ENCODE assay signal across 10 cellular contexts in genomic region chr7:100087055-100087750, GRCh38. TPM values are rescaled to one million over a fixed set of nuclear protein-coding genes. Genes with fewer than 3 reads are reported as not detected.
DNase-seq lines count a peak whose midpoint lies in the region; ATAC-seq, FAIRE-seq and TF ChIP-seq lines count a peak whose summit lies in the region.
"Had no signal": no experiment of that assay in that cellular context is flagged by ENCODE, and none has a peak within 500 bp of the region (broad histone marks: within the 10 kb centered on the region; RNA-seq: fewer than 3 reads in every experiment).

No MANE protein-coding gene starts in this region.

- peak overlapping the region; percentile 2 for H3K27ac Mint-ChIP-seq in activated naive CD4-positive, alpha-beta T cell treated with anti-CD3 and anti-CD28 coated beads for 36 hours
- peak overlapping the region in 1 of 2 donors; percentile 91 for H3K27ac Mint-ChIP-seq in activated naive CD4-positive, alpha-beta T cell treated with anti-CD3 and anti-CD28 coated beads, Interleukin-2, amount 50 U/mL, for 72 hours
- H3K27ac Mint-ChIP-seq in activated T-helper 1 cell treated with anti-CD3 and anti-CD28 coated beads, Interleukin-12 subunit alpha, Interleukin-12 subunit beta, Interleukin-2, Interleukin-4 antibody, amounts not matched to agents 30 ng/mL and 10 ng/mL and 1 ng/mL, durations not matched to agents 14 hours and 24 hours and 36 hours, result peak overlapping the region; percentile 55
- H3K27ac Mint-ChIP-seq in immature natural killer cell (peak overlapping the region in 4 of 6 donors; percentile 42 to 86 (median 56)), CD14-positive monocyte (no peak overlapping the region)

- intact Hi-C loops in activated naive CD4-positive, alpha-beta T cell treated with anti-CD3 and anti-CD28 coated beads for 36 hours (cut with micrococcal nuclease), result no loop called here
- intact Hi-C loops in activated T-helper 1 cell treated with anti-CD3 and anti-CD28 coated beads, Interleukin-12 subunit alpha, Interleukin-12 subunit beta, Interleukin-2, Interleukin-4 antibody, amounts not matched to agents 30 ng/mL and 10 ng/mL and 1 ng/mL, durations not matched to agents 14 hours and 24 hours and 36 hours (cut with micrococcal nuclease), result no loop called here
- intact Hi-C loops in CD14-positive monocyte (cut with micrococcal nuclease), result loop anchor here (10.0 kb wide), 1 partner anchor 72 kb away; the partner anchor contains the start of gene ZKSCAN1 (in 2 of the 2)
- intact Hi-C loops in left cardiac atrium (cut with DNase I), result no loop called here
- intact Hi-C loops in heart left ventricle (cut with DNase I), result loop anchor here in 4 of 10 donors (5.0 to 10.0 kb wide), 2 partner anchors 40 to 172 kb away; partner anchors contain the start of genes TRIM4 (in 3 of the 4) and MBLAC1 (in 1 of the 4)

- peaks cover 0 to 40% (median 20%) of the 10 kb centered on the region in 12 donors for H3K4me1 ChIP-seq in heart left ventricle

- no peak for DNase-seq in activated naive CD4-positive, alpha-beta T cell treated with anti-CD3 and anti-CD28 coated beads for 36 hours
- DNase-seq in activated naive CD4-positive, alpha-beta T cell treated with anti-CD3 and anti-CD28 coated beads, Interleukin-2, amount 50 U/mL, for 72 hours (ENCODE audit: low spot score in 2 of 2), result no peak
- no peak for DNase-seq in activated T-helper 1 cell treated with anti-CD3 and anti-CD28 coated beads, Interleukin-12 subunit alpha, Interleukin-12 subunit beta, Interleukin-2, Interleukin-4 antibody, amounts not matched to agents 30 ng/mL and 10 ng/mL and 1 ng/mL, durations not matched to agents 14 hours and 24 hours and 36 hours (ENCODE audit: low spot score)
- DNase-seq in immature natural killer cell (no peak), urothelium cell line (ENCODE audit: low spot score) (peak; percentile 60), CD14-positive monocyte (ENCODE audit: low spot score) (no peak), left cardiac atrium (no peak), heart left ventricle (no peak)
- DNase-seq: activated CD4-positive, alpha-beta T cell treated with anti-CD3 and anti-CD28 coated beads, Interleukin-2, amount 50 U/mL, for 4 hours; NCI-H1105 had no signal

- TF ChIP-seq CTCF in CD14-positive monocyte (IDR thresholded peaks at IDR 0.05) (no peak), heart left ventricle (IDR thresholded peaks at IDR 0.05) (no peak)

- no peaks in the 10 kb centered on the region for H3K27me3 ChIP-seq in heart left ventricle

- CTCF ChIA-PET in activated naive CD4-positive, alpha-beta T cell treated with anti-CD3 and anti-CD28 coated beads for 36 hours (lab: Charles Lee), result no interaction called here

- FAIRE-seq in urothelium cell line (lab: Jason Lieb, UNC), result no peak

- peak overlapping the region in 2 of 12 donors; percentile 67 to 85 for H3K27ac ChIP-seq in heart left ventricle

- WGBS in heart left ventricle, 4 donors, result 73 to 79% (median 75%) methylated on average over 10 of the region's 10 CpGs

- H3K9me3 Mint-ChIP-seq in activated naive CD4-positive, alpha-beta T cell treated with anti-CD3 and anti-CD28 coated beads for 36 hours, result no peaks in the 10 kb centered on the region
- H3K9me3 Mint-ChIP-seq in activated naive CD4-positive, alpha-beta T cell treated with anti-CD3 and anti-CD28 coated beads, Interleukin-2, amount 50 U/mL, for 72 hours, result no peaks in the 10 kb centered on the region
- H3K9me3 Mint-ChIP-seq in activated T-helper 1 cell treated with anti-CD3 and anti-CD28 coated beads, Interleukin-12 subunit alpha, Interleukin-12 subunit beta, Interleukin-2, Interleukin-4 antibody, amounts not matched to agents 30 ng/mL and 10 ng/mL and 1 ng/mL, durations not matched to agents 14 hours and 24 hours and 36 hours, result no peaks in the 10 kb centered on the region
- H3K9me3 Mint-ChIP-seq in immature natural killer cell (no peaks in the 10 kb centered on the region), CD14-positive monocyte (peaks cover 0 to 5% (median 0%) of the 10 kb centered on the region in 7 donors)

- H3K4me3 Mint-ChIP-seq in activated naive CD4-positive, alpha-beta T cell treated with anti-CD3 and anti-CD28 coated beads for 36 hours, result peak overlapping the region; percentile 13
- H3K4me3 Mint-ChIP-seq in activated T-helper 1 cell treated with anti-CD3 and anti-CD28 coated beads, Interleukin-12 subunit alpha, Interleukin-12 subunit beta, Interleukin-2, Interleukin-4 antibody, amounts not matched to agents 30 ng/mL and 10 ng/mL and 1 ng/mL, durations not matched to agents 14 hours and 24 hours and 36 hours, result peak overlapping the region; percentile 47
- peak overlapping the region; percentile 22 to 68 (median 63) for H3K4me3 Mint-ChIP-seq in immature natural killer cell
- no peak overlapping the region for H3K4me3 Mint-ChIP-seq in CD14-positive monocyte

- no peak overlapping the region for H3K4me3 ChIP-seq in heart left ventricle

- peaks cover 0 to 22% (median 20%) of the 10 kb centered on the region in 9 donors for H3K36me3 ChIP-seq in heart left ventricle

- no peak for TF ChIP-seq POLR2A in heart left ventricle (IDR thresholded peaks at IDR 0.05)

- H3K4me1 Mint-ChIP-seq in activated naive CD4-positive, alpha-beta T cell treated with anti-CD3 and anti-CD28 coated beads for 36 hours (ENCODE audit: low read depth), result peaks cover 38% of the 10 kb centered on the region
- H3K4me1 Mint-ChIP-seq in activated T-helper 1 cell treated with anti-CD3 and anti-CD28 coated beads, Interleukin-12 subunit alpha, Interleukin-12 subunit beta, Interleukin-2, Interleukin-4 antibody, amounts not matched to agents 30 ng/mL and 10 ng/mL and 1 ng/mL, durations not matched to agents 14 hours and 24 hours and 36 hours (ENCODE audit: low read depth), result peaks cover 37% of the 10 kb centered on the region
- H3K4me1 Mint-ChIP-seq in immature natural killer cell, result peaks cover 29 to 33% of the 10 kb centered on the region in 2 donors
- peaks cover 33% of the 10 kb centered on the region for H3K4me1 Mint-ChIP-seq in CD14-positive monocyte

- no peaks in the 10 kb centered on the region for H3K9me3 ChIP-seq in heart left ventricle

- no peak for ATAC-seq in activated naive CD4-positive, alpha-beta T cell treated with anti-CD3 and anti-CD28 coated beads, Interleukin-2, amount 50 U/mL, for 72 hours
- ATAC-seq in left cardiac atrium, result no peak
- no peak for ATAC-seq in heart left ventricle

- H3K27me3 Mint-ChIP-seq in activated naive CD4-positive, alpha-beta T cell treated with anti-CD3 and anti-CD28 coated beads for 36 hours (ENCODE audit: low read depth), result no peaks in the 10 kb centered on the region
- peaks cover 6% of the 10 kb centered on the region for H3K27me3 Mint-ChIP-seq in activated T-helper 1 cell treated with anti-CD3 and anti-CD28 coated beads, Interleukin-12 subunit alpha, Interleukin-12 subunit beta, Interleukin-2, Interleukin-4 antibody, amounts not matched to agents 30 ng/mL and 10 ng/mL and 1 ng/mL, durations not matched to agents 14 hours and 24 hours and 36 hours (ENCODE audit: insufficient read depth)
- H3K27me3 Mint-ChIP-seq in immature natural killer cell (ENCODE audit: low read depth in 3 of 3) (peaks cover 18 to 26% (median 23%) of the 10 kb centered on the region in 3 donors), CD14-positive monocyte (ENCODE audit: low read depth in 3 of 3) (peaks cover 8 to 15% (median 14%) of the 10 kb centered on the region in 3 donors)

- peaks cover 15% of the 10 kb centered on the region for H3K36me3 Mint-ChIP-seq in activated naive CD4-positive, alpha-beta T cell treated with anti-CD3 and anti-CD28 coated beads for 36 hours (ENCODE audit: low read depth)
- H3K36me3 Mint-ChIP-seq in activated naive CD4-positive, alpha-beta T cell treated with anti-CD3 and anti-CD28 coated beads, Interleukin-2, amount 50 U/mL, for 72 hours, result peaks cover 0 to 9% of the 10 kb centered on the region in 2 donors
- H3K36me3 Mint-ChIP-seq in activated T-helper 1 cell treated with anti-CD3 and anti-CD28 coated beads, Interleukin-12 subunit alpha, Interleukin-12 subunit beta, Interleukin-2, Interleukin-4 antibody, amounts not matched to agents 30 ng/mL and 10 ng/mL and 1 ng/mL, durations not matched to agents 14 hours and 24 hours and 36 hours (ENCODE audit: low read depth), result peaks cover 26% of the 10 kb centered on the region
- H3K36me3 Mint-ChIP-seq in immature natural killer cell (peaks cover 0 to 16% (median 5%) of the 10 kb centered on the region in 3 donors), CD14-positive monocyte (peaks cover 20% of the 10 kb centered on the region in 2 donors)

RNA-seq across cellular contexts. Expression of gene COPS6, which starts 1.6 kb away (rescaled TPM):
- 10 to 100 TPM; 97.1 to 97.8 TPM for total RNA-seq in activated naive CD4-positive, alpha-beta T cell treated with anti-CD3 and anti-CD28 coated beads for 36 hours
- total RNA-seq in activated naive CD4-positive, alpha-beta T cell treated with anti-CD3 and anti-CD28 coated beads, Interleukin-2, amount 50 U/mL, for 72 hours, result 100 to 1,000 TPM in 1 of 2 donors, 10 to 100 TPM in 1; 84.6 to 107 TPM
- 101 and 115 TPM in 2 replicates for total RNA-seq in activated T-helper 1 cell treated with anti-CD3 and anti-CD28 coated beads, Interleukin-12 subunit alpha, Interleukin-12 subunit beta, Interleukin-2, Interleukin-4 antibody, amounts not matched to agents 30 ng/mL and 10 ng/mL and 1 ng/mL, durations not matched to agents 14 hours and 24 hours and 36 hours
- 100 to 1,000 TPM; 163 to 289 (median 163) TPM for polyA plus RNA-seq in immature natural killer cell
- 100 to 1,000 TPM; 109 to 119 TPM for polyA plus RNA-seq in CD14-positive monocyte
- 100 to 1,000 TPM in 1 of 2 donors, 10 to 100 TPM in 1; 90.0 to 109 TPM for total RNA-seq in left cardiac atrium
- 100 to 1,000 TPM in 7 of 9 donors, 10 to 100 TPM in 2; 53.3 to 120 (median 108) TPM for total RNA-seq in heart left ventricle
- 100 to 1,000 TPM; 115 to 130 TPM for polyA plus RNA-seq in heart left ventricle

RNA-seq across cellular contexts. Expression of gene ZNF3, which starts 5.7 kb away (rescaled TPM):
- total RNA-seq in activated naive CD4-positive, alpha-beta T cell treated with anti-CD3 and anti-CD28 coated beads for 36 hours, result 10 to 100 TPM; 13.1 to 14.0 TPM
- total RNA-seq in activated naive CD4-positive, alpha-beta T cell treated with anti-CD3 and anti-CD28 coated beads, Interleukin-2, amount 50 U/mL, for 72 hours, result 10 to 100 TPM; 13.8 to 16.2 TPM
- total RNA-seq in activated T-helper 1 cell treated with anti-CD3 and anti-CD28 coated beads, Interleukin-12 subunit alpha, Interleukin-12 subunit beta, Interleukin-2, Interleukin-4 antibody, amounts not matched to agents 30 ng/mL and 10 ng/mL and 1 ng/mL, durations not matched to agents 14 hours and 24 hours and 36 hours, result 24.6 and 26.1 TPM in 2 replicates
- polyA plus RNA-seq in immature natural killer cell, result 10 to 100 TPM in 2 of 3 donors, 1 to 10 TPM in 1; 5.2 to 21.2 (median 12.2) TPM
- polyA plus RNA-seq in CD14-positive monocyte, result 1 to 10 TPM; 7.1 to 8.9 TPM
- 10 to 100 TPM; 14.6 to 17.3 TPM for total RNA-seq in left cardiac atrium
- 10 to 100 TPM; 11.7 to 21.2 (median 15.2) TPM for total RNA-seq in heart left ventricle
- polyA plus RNA-seq in heart left ventricle, result 10 to 100 TPM; 11.2 to 11.5 TPM

RNA-seq across cellular contexts. Expression of gene MCM7, which starts 14.0 kb away (rescaled TPM):
- 100 to 1,000 TPM; 390 to 395 TPM for total RNA-seq in activated naive CD4-positive, alpha-beta T cell treated with anti-CD3 and anti-CD28 coated beads for 36 hours
- 100 to 1,000 TPM; 291 to 375 TPM for total RNA-seq in activated naive CD4-positive, alpha-beta T cell treated with anti-CD3 and anti-CD28 coated beads, Interleukin-2, amount 50 U/mL, for 72 hours
- 447 and 452 TPM in 2 replicates for total RNA-seq in activated T-helper 1 cell treated with anti-CD3 and anti-CD28 coated beads, Interleukin-12 subunit alpha, Interleukin-12 subunit beta, Interleukin-2, Interleukin-4 antibody, amounts not matched to agents 30 ng/mL and 10 ng/mL and 1 ng/mL, durations not matched to agents 14 hours and 24 hours and 36 hours
- polyA plus RNA-seq in immature natural killer cell (10 to 100 TPM; 40.3 to 59.0 (median 54.4) TPM), CD14-positive monocyte (1 to 10 TPM; 6.9 to 8.8 TPM), heart left ventricle (10 to 100 TPM; 15.2 to 31.6 TPM)
- total RNA-seq in left cardiac atrium (10 to 100 TPM; 17.7 to 31.7 TPM), heart left ventricle (10 to 100 TPM; 12.8 to 34.4 (median 17.2) TPM)

RNA-seq across cellular contexts. Expression of gene AP4M1, which starts 14.2 kb away (rescaled TPM):
- total RNA-seq in activated naive CD4-positive, alpha-beta T cell treated with anti-CD3 and anti-CD28 coated beads for 36 hours, result 10 to 100 TPM; 12.6 to 12.7 TPM
- total RNA-seq in activated naive CD4-positive, alpha-beta T cell treated with anti-CD3 and anti-CD28 coated beads, Interleukin-2, amount 50 U/mL, for 72 hours, result 10 to 100 TPM in 1 of 2 donors, 1 to 10 TPM in 1; 8.4 to 13.6 TPM
- 12.3 and 15.9 TPM in 2 replicates for total RNA-seq in activated T-helper 1 cell treated with anti-CD3 and anti-CD28 coated beads, Interleukin-12 subunit alpha, Interleukin-12 subunit beta, Interleukin-2, Interleukin-4 antibody, amounts not matched to agents 30 ng/mL and 10 ng/mL and 1 ng/mL, durations not matched to agents 14 hours and 24 hours and 36 hours
- polyA plus RNA-seq in immature natural killer cell (10 to 100 TPM in 1 of 3 donors, 1 to 10 TPM in 2; 7.1 to 12.9 (median 8.8) TPM), CD14-positive monocyte (10 to 100 TPM; 10.5 to 13.1 TPM), heart left ventricle (10 to 100 TPM; 10.9 to 17.7 TPM)
- total RNA-seq in left cardiac atrium (10 to 100 TPM; 11.1 to 13.2 TPM), heart left ventricle (10 to 100 TPM in 8 of 9 donors, 1 to 10 TPM in 1; 8.9 to 19.3 (median 12.3) TPM)

RNA-seq across cellular contexts. Expression of gene TAF6, which starts 32.0 kb away (rescaled TPM):
- total RNA-seq in activated naive CD4-positive, alpha-beta T cell treated with anti-CD3 and anti-CD28 coated beads for 36 hours, result 10 to 100 TPM; 48.9 to 53.5 TPM
- 10 to 100 TPM; 52.7 to 57.6 TPM for total RNA-seq in activated naive CD4-positive, alpha-beta T cell treated with anti-CD3 and anti-CD28 coated beads, Interleukin-2, amount 50 U/mL, for 72 hours
- 72.9 and 79.2 TPM in 2 replicates for total RNA-seq in activated T-helper 1 cell treated with anti-CD3 and anti-CD28 coated beads, Interleukin-12 subunit alpha, Interleukin-12 subunit beta, Interleukin-2, Interleukin-4 antibody, amounts not matched to agents 30 ng/mL and 10 ng/mL and 1 ng/mL, durations not matched to agents 14 hours and 24 hours and 36 hours
- polyA plus RNA-seq in immature natural killer cell (10 to 100 TPM; 15.3 to 34.8 (median 17.3) TPM), CD14-positive monocyte (10 to 100 TPM in 1 of 2 donors, 1 to 10 TPM in 1; 9.6 to 11.0 TPM), heart left ventricle (10 to 100 TPM; 28.7 to 48.1 TPM)
- total RNA-seq in left cardiac atrium (10 to 100 TPM; 29.1 to 30.6 TPM), heart left ventricle (10 to 100 TPM; 24.9 to 80.9 (median 34.1) TPM)

Comparison
In these comparisons a context has a peak if more than half of its experiments do, and no peak if none do; other contexts are left out.
1. H3K27ac Mint-ChIP-seq: peak in activated naive CD4-positive, alpha-beta T cell treated with anti-CD3 and anti-CD28 coated beads for 36 hours (single experiment), activated T-helper 1 cell treated with anti-CD3 and anti-CD28 coated beads, Interleukin-12 subunit alpha, Interleukin-12 subunit beta, Interleukin-2, Interleukin-4 antibody, amounts not matched to agents 30 ng/mL and 10 ng/mL and 1 ng/mL, durations not matched to agents 14 hours and 24 hours and 36 hours (single experiment) and immature natural killer cell (4 of 6); none in CD14-positive monocyte (0 of 7).
2. H3K4me3 Mint-ChIP-seq: peak in activated naive CD4-positive, alpha-beta T cell treated with anti-CD3 and anti-CD28 coated beads for 36 hours (single experiment), activated T-helper 1 cell treated with anti-CD3 and anti-CD28 coated beads, Interleukin-12 subunit alpha, Interleukin-12 subunit beta, Interleukin-2, Interleukin-4 antibody, amounts not matched to agents 30 ng/mL and 10 ng/mL and 1 ng/mL, durations not matched to agents 14 hours and 24 hours and 36 hours (single experiment) and immature natural killer cell (5 of 5); none in CD14-positive monocyte (0 of 2).
3. RNA of gene MCM7, which starts 14.0 kb away (total RNA-seq): 447 to 452 TPM in activated T-helper 1 cell treated with anti-CD3 and anti-CD28 coated beads, Interleukin-12 subunit alpha, Interleukin-12 subunit beta, Interleukin-2, Interleukin-4 antibody, amounts not matched to agents 30 ng/mL and 10 ng/mL and 1 ng/mL, durations not matched to agents 14 hours and 24 hours and 36 hours, 390 to 395 TPM in activated naive CD4-positive, alpha-beta T cell treated with anti-CD3 and anti-CD28 coated beads for 36 hours and 291 to 375 TPM in activated naive CD4-positive, alpha-beta T cell treated with anti-CD3 and anti-CD28 coated beads, Interleukin-2, amount 50 U/mL, for 72 hours; 17.7 to 31.7 TPM in left cardiac atrium and 12.8 to 34.4 TPM in heart left ventricle; every median in the first group is over 4 times any median in the second.
4. intact Hi-C loops: an anchor here in CD14-positive monocyte (10.0 kb wide); none called in activated naive CD4-positive, alpha-beta T cell treated with anti-CD3 and anti-CD28 coated beads for 36 hours, activated T-helper 1 cell treated with anti-CD3 and anti-CD28 coated beads, Interleukin-12 subunit alpha, Interleukin-12 subunit beta, Interleukin-2, Interleukin-4 antibody, amounts not matched to agents 30 ng/mL and 10 ng/mL and 1 ng/mL, durations not matched to agents 14 hours and 24 hours and 36 hours and left cardiac atrium.